ENCODE assay signal across 23 cellular contexts in genomic region chr15:40085225-40085624, GRCh38. TPM values are rescaled to one million over a fixed set of nuclear protein-coding genes. Genes with fewer than 3 reads are reported as not detected.
DNase-seq lines count a peak whose midpoint lies in the region; ATAC-seq, FAIRE-seq and TF ChIP-seq lines count a peak whose summit lies in the region.
"Had no signal": no experiment of that assay in that cellular context is flagged by ENCODE, and none has a peak within 500 bp of the region (broad histone marks: within the 10 kb centered on the region; RNA-seq: fewer than 3 reads in every experiment).

No MANE protein-coding gene starts in this region.

- peaks cover 16% of the 10 kb centered on the region; the same call in 1 of the 2 replicates for H3F3A ChIP-seq in PC-9 (ENCODE audit: insufficient read depth, low read depth)

- H3K27ac Mint-ChIP-seq in endodermal cell, result peak overlapping the region; percentile 34
- H3K27ac Mint-ChIP-seq in osteocyte (ENCODE audit: unreplicated experiment), result peak overlapping the region; percentile 52
- no peak overlapping the region for H3K27ac Mint-ChIP-seq in activated T-helper 1 cell treated with anti-CD3 and anti-CD28 coated beads, Interleukin-12 subunit alpha, Interleukin-12 subunit beta, Interleukin-2, Interleukin-4 antibody, amounts not matched to agents 30 ng/mL and 10 ng/mL and 1 ng/mL, durations not matched to agents 14 hours and 24 hours and 36 hours
- H3K27ac Mint-ChIP-seq: activated CD8-positive, alpha-beta T cell treated with anti-CD3 and anti-CD28 coated beads, Interleukin-2, amount 10 ng/mL, durations not matched to agents 7 days and 5 days; activated naive CD4-positive, alpha-beta T cell treated with anti-CD3 and anti-CD28 coated beads, Interleukin-2, amount 50 U/mL, for 24 hours; T-helper 1 cell treated with Interleukin-12 subunit alpha and Interleukin-12 subunit beta and Interleukin-4 antibody, amounts not matched to agents 30 μg/mL and 1 μg/mL, for 36 hours had no signal

- H3K27me3 Mint-ChIP-seq in endodermal cell (ENCODE audit: insufficient read depth), result peaks cover 17% of the 10 kb centered on the region
- no peaks in the 10 kb centered on the region for H3K27me3 Mint-ChIP-seq in osteocyte (ENCODE audit: unreplicated experiment)
- H3K27me3 Mint-ChIP-seq in activated T-helper 1 cell treated with anti-CD3 and anti-CD28 coated beads, Interleukin-12 subunit alpha, Interleukin-12 subunit beta, Interleukin-2, Interleukin-4 antibody, amounts not matched to agents 30 ng/mL and 10 ng/mL and 1 ng/mL, durations not matched to agents 14 hours and 24 hours and 36 hours (ENCODE audit: insufficient read depth), result peaks cover 25% of the 10 kb centered on the region

- DNase-seq in GM12891 (ENCODE audit: insufficient read length, low spot score), result no peak
- DNase-seq in PC-9, result no peak
- no peak for DNase-seq in endodermal cell
- DNase-seq in osteocyte (ENCODE audit: extremely low spot score, unreplicated experiment), result no peak
- no peak for DNase-seq in activated T-helper 1 cell treated with anti-CD3 and anti-CD28 coated beads, Interleukin-12 subunit alpha, Interleukin-12 subunit beta, Interleukin-2, Interleukin-4 antibody, amounts not matched to agents 30 ng/mL and 10 ng/mL and 1 ng/mL, durations not matched to agents 14 hours and 24 hours and 36 hours (ENCODE audit: low spot score)
- DNase-seq: activated CD8-positive, alpha-beta T cell treated with anti-CD3 and anti-CD28 coated beads, Interleukin-2, amount 10 ng/mL, durations not matched to agents 7 days and 5 days; activated T-cell treated with anti-CD3 and anti-CD28 coated beads, Interleukin-2, amount 50 U/mL, for 4 hours; AML-193; foreskin melanocyte; GOT3; Karpas-422; left cardiac atrium; NCI-H1105; NCI-H524 treated with DMSO at 0.1 percent for 48 hours; SHP77 treated with DMSO at 0.1 percent for 48 hours had no signal

- no TSS peak for BruUV-seq in PC-9 (replicated peaks; lab: Mats Ljungman, UMichigan)

- POLR2A ChIA-PET in PC-9 (lab: Charles Lee; ENCODE audit: unreplicated experiment), result interaction anchor here (0.7 kb wide), 1 partner anchor 23 kb away, joined by 13 read pairs; the partner anchor contains the start of gene BMF

- H3K27ac ChIP-seq in PC-9, result no peak overlapping the region
- H3K27ac ChIP-seq in endodermal cell (ENCODE audit: low read depth, low read length), result no peak overlapping the region
- H3K27ac ChIP-seq: coronary artery, neutrophil, suprapubic skin, VCaP had no signal

- no peak for TF ChIP-seq POLR2A in GM12891 (IDR thresholded peaks at IDR 0.05; ENCODE audit: low read depth, low read length)

- CTCF ChIA-PET in PC-9 (lab: Charles Lee), result no interaction called here

- H3K9me3 ChIP-seq in PC-9 (ENCODE audit: insufficient read depth, low read depth), result no peaks in the 10 kb centered on the region
- no peaks in the 10 kb centered on the region for H3K9me3 ChIP-seq in endodermal cell (ENCODE audit: control insufficient read depth, low read length)
- H3K9me3 ChIP-seq: neutrophil, suprapubic skin had no signal

- WGBS in endodermal cell (ENCODE audit: insufficient coverage in 1 of 2, insufficient read length in 1 of 2), 2 experiments, result 74 to 76% methylated on average over 3 to 9 of the region's 9 CpGs

- H3K4me2 ChIP-seq in PC-9, result peak overlapping the region; percentile 26; the same call in 1 of the 2 replicates

- H4K20me1 ChIP-seq in PC-9 (ENCODE audit: insufficient read depth), result no peaks in the 10 kb centered on the region

- no peaks in the 10 kb centered on the region for H3K9me2 ChIP-seq in PC-9 (ENCODE audit: insufficient read depth)

- H3K36me3 ChIP-seq in PC-9 (ENCODE audit: low read depth) (no peaks in the 10 kb centered on the region), endodermal cell (ENCODE audit: control insufficient read depth, insufficient read depth, low read length) (peaks cover 4% of the 10 kb centered on the region)
- H3K36me3 ChIP-seq: suprapubic skin had no signal

- H3K9me3 Mint-ChIP-seq in endodermal cell (no peaks in the 10 kb centered on the region), osteocyte (ENCODE audit: unreplicated experiment) (no peaks in the 10 kb centered on the region)
- no peaks in the 10 kb centered on the region for H3K9me3 Mint-ChIP-seq in activated T-helper 1 cell treated with anti-CD3 and anti-CD28 coated beads, Interleukin-12 subunit alpha, Interleukin-12 subunit beta, Interleukin-2, Interleukin-4 antibody, amounts not matched to agents 30 ng/mL and 10 ng/mL and 1 ng/mL, durations not matched to agents 14 hours and 24 hours and 36 hours
- H3K9me3 Mint-ChIP-seq: activated naive CD4-positive, alpha-beta T cell treated with anti-CD3 and anti-CD28 coated beads, Interleukin-2, amount 50 U/mL, for 24 hours; activated T-cell treated with anti-CD3 and anti-CD28 coated beads, Interleukin-2, amount 50 U/mL, for 4 hours; T-helper 1 cell treated with Interleukin-12 subunit alpha and Interleukin-12 subunit beta and Interleukin-4 antibody, amounts not matched to agents 30 μg/mL and 1 μg/mL, for 36 hours had no signal

- FAIRE-seq in GM12891 (lab: Jason Lieb, UNC), result peak; percentile 61

- no peaks in the 10 kb centered on the region for H3K79me2 ChIP-seq in PC-9 (ENCODE audit: low read depth)

- ATAC-seq in GM19467 (IDR thresholded peaks at IDR 0.05; ENCODE audit: unreplicated experiment), result no peak
- ATAC-seq in GM18517 (IDR thresholded peaks at IDR 0.05; ENCODE audit: unreplicated experiment), result no peak
- ATAC-seq: activated CD8-positive, alpha-beta T cell treated with anti-CD3 and anti-CD28 coated beads, Interleukin-2, amount 10 ng/mL, durations not matched to agents 7 days and 5 days; left cardiac atrium had no signal

- H3K4me3 Mint-ChIP-seq in endodermal cell (no peak overlapping the region), osteocyte (ENCODE audit: unreplicated experiment) (no peak overlapping the region)
- no peak overlapping the region for H3K4me3 Mint-ChIP-seq in activated T-helper 1 cell treated with anti-CD3 and anti-CD28 coated beads, Interleukin-12 subunit alpha, Interleukin-12 subunit beta, Interleukin-2, Interleukin-4 antibody, amounts not matched to agents 30 ng/mL and 10 ng/mL and 1 ng/mL, durations not matched to agents 14 hours and 24 hours and 36 hours
- H3K4me3 Mint-ChIP-seq: activated CD8-positive, alpha-beta T cell treated with anti-CD3 and anti-CD28 coated beads, Interleukin-2, amount 10 ng/mL, durations not matched to agents 7 days and 5 days; activated naive CD4-positive, alpha-beta T cell treated with anti-CD3 and anti-CD28 coated beads, Interleukin-2, amount 50 U/mL, for 24 hours; activated T-cell treated with anti-CD3 and anti-CD28 coated beads, Interleukin-2, amount 50 U/mL, for 4 hours; T-helper 1 cell treated with Interleukin-12 subunit alpha and Interleukin-12 subunit beta and Interleukin-4 antibody, amounts not matched to agents 30 μg/mL and 1 μg/mL, for 36 hours had no signal

- H3K36me3 Mint-ChIP-seq in endodermal cell (ENCODE audit: low read depth) (peaks cover 4% of the 10 kb centered on the region), osteocyte (ENCODE audit: unreplicated experiment) (peaks cover 9% of the 10 kb centered on the region)
- H3K36me3 Mint-ChIP-seq in activated T-helper 1 cell treated with anti-CD3 and anti-CD28 coated beads, Interleukin-12 subunit alpha, Interleukin-12 subunit beta, Interleukin-2, Interleukin-4 antibody, amounts not matched to agents 30 ng/mL and 10 ng/mL and 1 ng/mL, durations not matched to agents 14 hours and 24 hours and 36 hours (ENCODE audit: low read depth), result peaks cover 7% of the 10 kb centered on the region
- H3K36me3 Mint-ChIP-seq: activated naive CD4-positive, alpha-beta T cell treated with anti-CD3 and anti-CD28 coated beads, Interleukin-2, amount 50 U/mL, for 24 hours had no signal

- intact Hi-C loops in PC-9 (cut with micrococcal nuclease; ENCODE audit: unreplicated experiment), result no loop called here
- intact Hi-C loops in activated T-helper 1 cell treated with anti-CD3 and anti-CD28 coated beads, Interleukin-12 subunit alpha, Interleukin-12 subunit beta, Interleukin-2, Interleukin-4 antibody, amounts not matched to agents 30 ng/mL and 10 ng/mL and 1 ng/mL, durations not matched to agents 14 hours and 24 hours and 36 hours (cut with micrococcal nuclease), result loop anchor here (2.0 kb wide), 1 partner anchor 14 kb away; no protein-coding TSS in a partner anchor

- H3K4me3 ChIP-seq in PC-9, result no peak overlapping the region
- H3K4me3 ChIP-seq in endodermal cell (ENCODE audit: low read length), result no peak overlapping the region
- H3K4me3 ChIP-seq: coronary artery, suprapubic skin had no signal

- peaks cover 64% of the 10 kb centered on the region for H3K4me1 Mint-ChIP-seq in endodermal cell
- H3K4me1 Mint-ChIP-seq in osteocyte (ENCODE audit: unreplicated experiment), result peaks cover 82% of the 10 kb centered on the region
- peaks cover 42% of the 10 kb centered on the region for H3K4me1 Mint-ChIP-seq in activated T-helper 1 cell treated with anti-CD3 and anti-CD28 coated beads, Interleukin-12 subunit alpha, Interleukin-12 subunit beta, Interleukin-2, Interleukin-4 antibody, amounts not matched to agents 30 ng/mL and 10 ng/mL and 1 ng/mL, durations not matched to agents 14 hours and 24 hours and 36 hours (ENCODE audit: low read depth)

- no peak overlapping the region for H2AFZ ChIP-seq in PC-9

- H3K9ac ChIP-seq in endodermal cell (ENCODE audit: extremely low read depth, low read length, poor library complexity, severe bottlenecking), result no peak overlapping the region

- H3K27me3 ChIP-seq in PC-9 (ENCODE audit: insufficient read depth, low read depth) (no peaks in the 10 kb centered on the region), endodermal cell (ENCODE audit: control insufficient read depth, insufficient read depth, low read length, poor library complexity, severe bottlenecking) (no peaks in the 10 kb centered on the region)
- H3K27me3 ChIP-seq: neutrophil, suprapubic skin had no signal

- H3K4me1 ChIP-seq in PC-9 (replicated peaks; ENCODE audit: insufficient read depth) (peaks cover 65% of the 10 kb centered on the region), endodermal cell (ENCODE audit: control insufficient read depth, insufficient read depth, low read length) (peaks cover 39% of the 10 kb centered on the region)

- no peak for TF ChIP-seq CTCF in PC-9 (conservative IDR thresholded peaks at IDR 0.05)
- no peak for TF ChIP-seq CTCF in endodermal cell (conservative IDR thresholded peaks at IDR 0.05)
- no peak for TF ChIP-seq CTCF in osteocyte (IDR thresholded peaks at IDR 0.05)

RNA-seq across cellular contexts. Expression of gene BMF, which starts 23.5 kb away (rescaled TPM):
- 17.7 TPM for polyA plus RNA-seq in GM12891 (2012; ENCODE audit: low read depth, missing spikeins)
- total RNA-seq in PC-9 (2021) (8.2 and 11.0 TPM in 2 replicates), endodermal cell (10 to 100 TPM; 48.3 to 53.5 TPM), osteocyte (39.3 and 46.6 TPM in 2 replicates)
- polyA plus RNA-seq in endodermal cell (2013, experiment 1 of 2), result 42.5 TPM
- polyA plus RNA-seq in endodermal cell (2013, experiment 2 of 2), result 44.3 TPM
- total RNA-seq in activated T-helper 1 cell treated with anti-CD3 and anti-CD28 coated beads, Interleukin-12 subunit alpha, Interleukin-12 subunit beta, Interleukin-2, Interleukin-4 antibody, amounts not matched to agents 30 ng/mL and 10 ng/mL and 1 ng/mL, durations not matched to agents 14 hours and 24 hours and 36 hours, result 10.1 and 16.5 TPM in 2 replicates

RNA-seq across cellular contexts. Expression of gene SRP14, which starts 46.2 kb away (rescaled TPM):
- polyA plus RNA-seq in GM12891 (2012; ENCODE audit: low read depth, missing spikeins), result 340 TPM
- total RNA-seq in PC-9 (2021) (141 and 196 TPM in 2 replicates), endodermal cell (100 to 1,000 TPM; 237 to 293 TPM), osteocyte (181 and 196 TPM in 2 replicates)
- polyA plus RNA-seq in endodermal cell (2013, experiment 1 of 2), result 519 TPM
- polyA plus RNA-seq in endodermal cell (2013, experiment 2 of 2), result 534 TPM
- 144 and 147 TPM in 2 replicates for total RNA-seq in activated T-helper 1 cell treated with anti-CD3 and anti-CD28 coated beads, Interleukin-12 subunit alpha, Interleukin-12 subunit beta, Interleukin-2, Interleukin-4 antibody, amounts not matched to agents 30 ng/mL and 10 ng/mL and 1 ng/mL, durations not matched to agents 14 hours and 24 hours and 36 hours
